Comparison of ENCODE assay signal across 23 cellular contexts in genomic region chr14:97387252-97387882, GRCh38.
DNase-seq lines count a peak whose midpoint lies in the region; ATAC-seq, FAIRE-seq and TF ChIP-seq lines count a peak whose summit lies in the region.
"Had no signal": no experiment of that assay in that cellular context is flagged by ENCODE, and none has a peak within 500 bp of the region (broad histone marks: within the 10 kb centered on the region; RNA-seq: fewer than 3 reads in every experiment).

No MANE protein-coding gene starts in this region.

- no peak overlapping the region for H3K27ac ChIP-seq in kidney (ENCODE audit: low read depth in 2 of 2, low read length in 2 of 2)

- no peaks in the 10 kb centered on the region for H3K27me3 Mint-ChIP-seq in activated naive CD4-positive, alpha-beta T cell treated with anti-CD3 and anti-CD28 coated beads, Interleukin-2, amount 50 U/mL, for 24 hours
- H3K27me3 Mint-ChIP-seq in activated naive CD4-positive, alpha-beta T cell treated with anti-CD3 and anti-CD28 coated beads for 36 hours (ENCODE audit: low read depth): no peaks in the 10 kb centered on the region
- no peaks in the 10 kb centered on the region for H3K27me3 Mint-ChIP-seq in activated T-helper 2 cell treated with anti-CD3 and anti-CD28 coated beads, Interferon-gamma antibody, Interleukin-2, Interleukin-4, amounts not matched to agents 10 μg/mL and 5 μg/mL and 100 μg/mL, durations not matched to agents 14 hours and 24 hours and 36 hours (ENCODE audit: low read depth)
- no peaks in the 10 kb centered on the region for H3K27me3 Mint-ChIP-seq in stimulated activated naive CD8-positive, alpha-beta T cell treated with anti-CD3 and anti-CD28 coated beads, Interleukin-15, amount 100 ng/mL, for 72 hours

- no peaks in the 10 kb centered on the region for H3K36me3 Mint-ChIP-seq in activated naive CD4-positive, alpha-beta T cell treated with anti-CD3 and anti-CD28 coated beads, Interleukin-2, amount 50 U/mL, for 24 hours
- H3K36me3 Mint-ChIP-seq in activated naive CD4-positive, alpha-beta T cell treated with anti-CD3 and anti-CD28 coated beads for 36 hours (ENCODE audit: low read depth): no peaks in the 10 kb centered on the region
- H3K36me3 Mint-ChIP-seq in activated T-helper 2 cell treated with anti-CD3 and anti-CD28 coated beads, Interferon-gamma antibody, Interleukin-2, Interleukin-4, amounts not matched to agents 10 μg/mL and 5 μg/mL and 100 μg/mL, durations not matched to agents 14 hours and 24 hours and 36 hours (ENCODE audit: low read depth): no peaks in the 10 kb centered on the region
- H3K36me3 Mint-ChIP-seq: CD14-positive monocyte had no signal

- intact Hi-C loops in activated naive CD4-positive, alpha-beta T cell treated with anti-CD3 and anti-CD28 coated beads for 36 hours (cut with micrococcal nuclease): loop anchor here (10.0 kb wide), 1 partner anchor 203 kb away; no protein-coding TSS in a partner anchor
- intact Hi-C loops in activated T-helper 2 cell treated with anti-CD3 and anti-CD28 coated beads, Interferon-gamma antibody, Interleukin-2, Interleukin-4, amounts not matched to agents 10 μg/mL and 5 μg/mL and 100 μg/mL, durations not matched to agents 14 hours and 24 hours and 36 hours (cut with micrococcal nuclease): loop anchor here (10.0 kb wide), 1 partner anchor 787 kb away; no protein-coding TSS in a partner anchor
- intact Hi-C loops in kidney (cut with DNase I): no loop called here

- CTCF ChIA-PET in activated naive CD4-positive, alpha-beta T cell treated with anti-CD3 and anti-CD28 coated beads for 36 hours (lab: Charles Lee): interaction anchor here (0.7 to 0.8 kb wide), 2 partner anchors 59 to 745 kb away, joined by 3 to 4 read pairs; no protein-coding TSS in a partner anchor

- H3K9me3 ChIP-seq in kidney (ENCODE audit: control insufficient read depth in 1 of 2, low read length in 2 of 2): no peaks in the 10 kb centered on the region

- no peak for TF ChIP-seq CTCF in kidney (IDR thresholded peaks at IDR 0.05; ENCODE audit: borderline replicate concordance, extremely low read depth, insufficient read depth)

- H3K27ac Mint-ChIP-seq in activated naive CD4-positive, alpha-beta T cell treated with anti-CD3 and anti-CD28 coated beads, Interleukin-2, amount 50 U/mL, for 24 hours: peak overlapping the region; percentile 44
- no peak overlapping the region for H3K27ac Mint-ChIP-seq in activated naive CD4-positive, alpha-beta T cell treated with anti-CD3 and anti-CD28 coated beads for 36 hours
- peak overlapping the region; percentile 53 for H3K27ac Mint-ChIP-seq in activated T-helper 2 cell treated with anti-CD3 and anti-CD28 coated beads, Interferon-gamma antibody, Interleukin-2, Interleukin-4, amounts not matched to agents 10 μg/mL and 5 μg/mL and 100 μg/mL, durations not matched to agents 14 hours and 24 hours and 36 hours
- H3K27ac Mint-ChIP-seq in stimulated activated naive CD8-positive, alpha-beta T cell treated with anti-CD3 and anti-CD28 coated beads, Interleukin-15, amount 100 ng/mL, for 72 hours: peak overlapping the region; percentile 40 to 69
- H3K27ac Mint-ChIP-seq: CD14-positive monocyte had no signal

- no peak overlapping the region for H3K4me3 ChIP-seq in H7 (ENCODE audit: insufficient read depth, low read depth, low read length)
- no peak overlapping the region for H3K4me3 ChIP-seq in kidney (ENCODE audit: low read length in 2 of 2)

- H3K4me3 Mint-ChIP-seq in activated naive CD4-positive, alpha-beta T cell treated with anti-CD3 and anti-CD28 coated beads, Interleukin-2, amount 50 U/mL, for 24 hours: no peak overlapping the region
- no peak overlapping the region for H3K4me3 Mint-ChIP-seq in activated naive CD4-positive, alpha-beta T cell treated with anti-CD3 and anti-CD28 coated beads for 36 hours
- H3K4me3 Mint-ChIP-seq in activated T-helper 2 cell treated with anti-CD3 and anti-CD28 coated beads, Interferon-gamma antibody, Interleukin-2, Interleukin-4, amounts not matched to agents 10 μg/mL and 5 μg/mL and 100 μg/mL, durations not matched to agents 14 hours and 24 hours and 36 hours (ENCODE audit: low read depth): peak overlapping the region; percentile 27
- H3K4me3 Mint-ChIP-seq in stimulated activated naive CD8-positive, alpha-beta T cell treated with anti-CD3 and anti-CD28 coated beads, Interleukin-15, amount 100 ng/mL, for 72 hours: peak overlapping the region in 1 of 2 donors; percentile 78
- H3K4me3 Mint-ChIP-seq: CD14-positive monocyte had no signal

- no peak for FAIRE-seq in kidney (lab: Jason Lieb, UNC)
- FAIRE-seq: GM19239, HepG2 had no signal

- no peaks in the 10 kb centered on the region for H3K27me3 ChIP-seq in H7 (ENCODE audit: control insufficient read depth, insufficient read depth, low read length)

- H3K4me1 Mint-ChIP-seq in activated naive CD4-positive, alpha-beta T cell treated with anti-CD3 and anti-CD28 coated beads, Interleukin-2, amount 50 U/mL, for 24 hours: peaks cover 8% of the 10 kb centered on the region
- H3K4me1 Mint-ChIP-seq in activated naive CD4-positive, alpha-beta T cell treated with anti-CD3 and anti-CD28 coated beads for 36 hours (ENCODE audit: low read depth): peaks cover 13% of the 10 kb centered on the region
- H3K4me1 Mint-ChIP-seq in activated T-helper 2 cell treated with anti-CD3 and anti-CD28 coated beads, Interferon-gamma antibody, Interleukin-2, Interleukin-4, amounts not matched to agents 10 μg/mL and 5 μg/mL and 100 μg/mL, durations not matched to agents 14 hours and 24 hours and 36 hours (ENCODE audit: low read depth): peaks cover 25% of the 10 kb centered on the region
- H3K4me1 Mint-ChIP-seq in stimulated activated naive CD8-positive, alpha-beta T cell treated with anti-CD3 and anti-CD28 coated beads, Interleukin-15, amount 100 ng/mL, for 72 hours: peaks cover 21% of the 10 kb centered on the region
- H3K4me1 Mint-ChIP-seq: CD14-positive monocyte had no signal

- no peak for ATAC-seq in stimulated activated naive CD8-positive, alpha-beta T cell treated with anti-CD3 and anti-CD28 coated beads, Interleukin-15, amount 100 ng/mL, for 72 hours
- ATAC-seq in HG03025 (IDR thresholded peaks at IDR 0.05; ENCODE audit: low FRiP score, unreplicated experiment): no peak
- ATAC-seq: HepG2 had no signal

- H3K36me3 ChIP-seq in H7 (replicated peaks; ENCODE audit: control insufficient read depth, insufficient read depth, low read length) (no peaks in the 10 kb centered on the region), kidney (ENCODE audit: control insufficient read depth in 1 of 2, insufficient read depth in 2 of 2, low read length in 2 of 2) (no peaks in the 10 kb centered on the region)

- H3K9ac ChIP-seq in kidney (ENCODE audit: low read length in 2 of 2): no peak overlapping the region

- DNase-seq in activated naive CD4-positive, alpha-beta T cell treated with anti-CD3 and anti-CD28 coated beads for 36 hours: no peak
- peak; percentile 13 for DNase-seq in H7
- DNase-seq in activated T-helper 2 cell treated with anti-CD3 and anti-CD28 coated beads, Interferon-gamma antibody, Interleukin-2, Interleukin-4, amounts not matched to agents 10 μg/mL and 5 μg/mL and 100 μg/mL, durations not matched to agents 14 hours and 24 hours and 36 hours (ENCODE audit: low spot score): no peak
- DNase-seq in stimulated activated naive CD8-positive, alpha-beta T cell treated with anti-CD3 and anti-CD28 coated beads, Interleukin-15, amount 100 ng/mL, for 72 hours: no peak
- no peak for DNase-seq in OCI-M1 (lab: John Stamatoyannopoulos, UW)
- DNase-seq in kidney: no peak
- DNase-seq: AML-193; COR-L47; GF-D8; HCEC 1CT; KG1; NCI-H1436; NCI-H2029; NCI-H2171; NCI-H446; NCI-H69; NK-92 treated with Interleukin-12 subunit alpha and Interleukin-12 subunit beta, amount 100 ng/mL, for 24 hours; SIG-M5 had no signal

- H3K9me3 Mint-ChIP-seq in activated naive CD4-positive, alpha-beta T cell treated with anti-CD3 and anti-CD28 coated beads, Interleukin-2, amount 50 U/mL, for 24 hours: no peaks in the 10 kb centered on the region
- H3K9me3 Mint-ChIP-seq in activated naive CD4-positive, alpha-beta T cell treated with anti-CD3 and anti-CD28 coated beads for 36 hours: no peaks in the 10 kb centered on the region
- no peaks in the 10 kb centered on the region for H3K9me3 Mint-ChIP-seq in activated T-helper 2 cell treated with anti-CD3 and anti-CD28 coated beads, Interferon-gamma antibody, Interleukin-2, Interleukin-4, amounts not matched to agents 10 μg/mL and 5 μg/mL and 100 μg/mL, durations not matched to agents 14 hours and 24 hours and 36 hours
- H3K9me3 Mint-ChIP-seq in stimulated activated naive CD8-positive, alpha-beta T cell treated with anti-CD3 and anti-CD28 coated beads, Interleukin-15, amount 100 ng/mL, for 72 hours: peaks cover 0 to 7% of the 10 kb centered on the region in 2 donors

- no peaks in the 10 kb centered on the region for H3K4me1 ChIP-seq in kidney (ENCODE audit: control insufficient read depth in 1 of 2, insufficient read depth in 1 of 2, low read depth in 1 of 2, low read length in 2 of 2)
